In the genomic region with DNA sequence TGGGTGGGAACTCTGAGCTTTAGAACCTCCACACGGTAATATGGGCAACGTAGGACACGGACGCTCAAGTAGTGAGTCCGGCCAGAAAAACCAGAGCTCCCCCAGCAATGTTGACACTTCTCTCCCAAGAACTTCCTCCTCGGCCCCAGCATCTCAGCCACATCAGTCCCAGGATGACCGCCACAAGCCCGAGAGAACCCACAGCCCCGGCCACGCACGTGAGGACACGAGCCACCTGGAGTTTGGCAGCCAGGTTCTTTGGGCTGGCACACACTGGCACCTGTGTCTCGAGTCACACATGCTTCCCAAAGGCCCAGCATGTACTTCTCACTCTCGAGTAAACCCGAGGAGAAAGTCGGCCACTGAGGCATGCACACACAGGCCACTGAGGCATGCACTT, we compare ENCODE assay signal across 30 cellular contexts. TPM values are rescaled to one million over a fixed set of nuclear protein-coding genes. Genes with fewer than 3 reads are reported as not detected.
"Had no signal": no experiment of that assay in that cellular context is flagged by ENCODE, and none has a peak within 500 bp of the region (broad histone marks: within the 10 kb centered on the region; RNA-seq: fewer than 3 reads in every experiment).

No MANE protein-coding gene starts in this region.

- H3K9me3 ChIP-seq: ascending aorta, esophagus squamous epithelium had no signal

- DNase-seq: activated CD4-positive, alpha-beta memory T cell treated with anti-CD3 and anti-CD28 coated beads, Interleukin-2, amount 10 ng/mL, durations not matched to agents 7 days and 5 days; activated CD4-positive, alpha-beta T cell treated with anti-CD3 and anti-CD28 coated beads for 4 hours; activated CD4-positive, alpha-beta T cell treated with anti-CD3 and anti-CD28 coated beads, Interleukin-2, amount 10 ng/mL, durations not matched to agents 7 days and 5 days; activated CD4-positive, alpha-beta T cell treated with anti-CD3 and anti-CD28 coated beads, Interleukin-2, amount 50 U/mL, for 4 hours; activated CD4-positive, CD25-positive, alpha-beta regulatory T cell; activated CD4-positive, CD25-positive, alpha-beta regulatory T cell treated with anti-CD3 and anti-CD28 coated beads, Interleukin-2, amount 50 U/mL, for 72 hours; activated CD8-positive, alpha-beta memory T cell treated with anti-CD3 and anti-CD28 coated beads, Interleukin-2, amount 50 U/mL, for 48 hours; activated gamma-delta T cell; activated naive CD4-positive, alpha-beta T cell; activated naive CD4-positive, alpha-beta T cell treated with anti-CD3 and anti-CD28 coated beads, Interleukin-2, amount 10 ng/mL, durations not matched to agents 7 days and 5 days; activated naive CD8-positive, alpha-beta T cell treated with anti-CD3 and anti-CD28 coated beads, Interleukin-2, amount 10 ng/mL, durations not matched to agents 7 days and 5 days; activated T-cell treated with anti-CD3 and anti-CD28 coated beads for 4 hours; activated T-cell treated with anti-CD3 and anti-CD28 coated beads, Interleukin-2, amount 50 U/mL, for 24 hours; activated T-cell treated with anti-CD3 and anti-CD28 coated beads, Interleukin-2, amount 50 U/mL, for 72 hours; cortex of kidney; effector CD8-positive, alpha-beta T cell; esophagus squamous epithelium; foreskin melanocyte; T-helper 2 cell had no signal

- H3K4me3 ChIP-seq: ascending aorta, esophagus squamous epithelium had no signal

- H3K4me1 Mint-ChIP-seq: activated CD4-positive, alpha-beta memory T cell treated with anti-CD3 and anti-CD28 coated beads, Interleukin-2, amount 10 ng/mL, durations not matched to agents 7 days and 5 days; activated CD4-positive, alpha-beta T cell treated with anti-CD3 and anti-CD28 coated beads, Interleukin-2, amount 10 ng/mL, durations not matched to agents 7 days and 5 days; activated naive CD4-positive, alpha-beta T cell treated with anti-CD3 and anti-CD28 coated beads, Interleukin-2, amount 10 ng/mL, durations not matched to agents 7 days and 5 days; activated naive CD8-positive, alpha-beta T cell treated with anti-CD3 and anti-CD28 coated beads, Interleukin-2, amount 10 ng/mL, durations not matched to agents 7 days and 5 days had no signal

- H3K27ac Mint-ChIP-seq: activated CD4-positive, alpha-beta memory T cell treated with anti-CD3 and anti-CD28 coated beads, Interleukin-2, amount 10 ng/mL, durations not matched to agents 7 days and 5 days; activated CD4-positive, alpha-beta T cell treated with anti-CD3 and anti-CD28 coated beads, Interleukin-2, amount 10 ng/mL, durations not matched to agents 7 days and 5 days; activated naive CD4-positive, alpha-beta T cell treated with anti-CD3 and anti-CD28 coated beads, Interleukin-2, amount 10 ng/mL, durations not matched to agents 7 days and 5 days; activated naive CD4-positive, alpha-beta T cell treated with anti-CD3 and anti-CD28 coated beads, Interleukin-2, amount 50 U/mL, for 72 hours; activated naive CD8-positive, alpha-beta T cell treated with anti-CD3 and anti-CD28 coated beads, Interleukin-2, amount 10 ng/mL, durations not matched to agents 7 days and 5 days; activated T-cell treated with anti-CD3 and anti-CD28 coated beads, Interleukin-2, amount 50 U/mL, for 24 hours; activated T-cell treated with anti-CD3 and anti-CD28 coated beads, Interleukin-2, amount 50 U/mL, for 72 hours had no signal

- H3K4me1 ChIP-seq: ascending aorta, esophagus squamous epithelium had no signal

- H3K36me3 ChIP-seq: ascending aorta, esophagus squamous epithelium had no signal

- H3K36me3 Mint-ChIP-seq: activated naive CD4-positive, alpha-beta T cell treated with anti-CD3 and anti-CD28 coated beads, Interleukin-2, amount 10 ng/mL, durations not matched to agents 7 days and 5 days; activated naive CD4-positive, alpha-beta T cell treated with anti-CD3 and anti-CD28 coated beads, Interleukin-2, amount 50 U/mL, for 72 hours; activated naive CD8-positive, alpha-beta T cell treated with anti-CD3 and anti-CD28 coated beads, Interleukin-2, amount 10 ng/mL, durations not matched to agents 7 days and 5 days had no signal

- H3K9me3 Mint-ChIP-seq: activated CD4-positive, alpha-beta memory T cell treated with anti-CD3 and anti-CD28 coated beads, Interleukin-2, amount 10 ng/mL, durations not matched to agents 7 days and 5 days; activated CD4-positive, alpha-beta T cell treated with anti-CD3 and anti-CD28 coated beads, Interleukin-2, amount 10 ng/mL, durations not matched to agents 7 days and 5 days; activated naive CD4-positive, alpha-beta T cell treated with anti-CD3 and anti-CD28 coated beads, Interleukin-2, amount 10 ng/mL, durations not matched to agents 7 days and 5 days; activated naive CD4-positive, alpha-beta T cell treated with anti-CD3 and anti-CD28 coated beads, Interleukin-2, amount 50 U/mL, for 72 hours; activated naive CD8-positive, alpha-beta T cell treated with anti-CD3 and anti-CD28 coated beads, Interleukin-2, amount 10 ng/mL, durations not matched to agents 7 days and 5 days; activated T-cell treated with anti-CD3 and anti-CD28 coated beads, Interleukin-2, amount 50 U/mL, for 24 hours; activated T-cell treated with anti-CD3 and anti-CD28 coated beads, Interleukin-2, amount 50 U/mL, for 72 hours had no signal

- ATAC-seq: activated naive CD4-positive, alpha-beta T cell treated with anti-CD3 and anti-CD28 coated beads, Interleukin-2, amount 50 U/mL, for 72 hours; activated T-cell treated with anti-CD3 and anti-CD28 coated beads, Interleukin-2, amount 50 U/mL, for 72 hours had no signal

- FAIRE-seq: colon, endometrium, endothelial cell of umbilical vein had no signal

- H3K27ac ChIP-seq: ascending aorta, epithelial cell of prostate, esophagus squamous epithelium had no signal

- H3K27me3 ChIP-seq: ascending aorta, esophagus squamous epithelium had no signal

- H3K4me3 Mint-ChIP-seq: activated CD4-positive, alpha-beta memory T cell treated with anti-CD3 and anti-CD28 coated beads, Interleukin-2, amount 10 ng/mL, durations not matched to agents 7 days and 5 days; activated CD4-positive, alpha-beta T cell treated with anti-CD3 and anti-CD28 coated beads, Interleukin-2, amount 10 ng/mL, durations not matched to agents 7 days and 5 days; activated naive CD4-positive, alpha-beta T cell treated with anti-CD3 and anti-CD28 coated beads, Interleukin-2, amount 10 ng/mL, durations not matched to agents 7 days and 5 days; activated naive CD8-positive, alpha-beta T cell treated with anti-CD3 and anti-CD28 coated beads, Interleukin-2, amount 10 ng/mL, durations not matched to agents 7 days and 5 days; activated T-cell treated with anti-CD3 and anti-CD28 coated beads, Interleukin-2, amount 50 U/mL, for 24 hours; activated T-cell treated with anti-CD3 and anti-CD28 coated beads, Interleukin-2, amount 50 U/mL, for 72 hours had no signal

RNA-seq across cellular contexts. Expression of a gene that starts 16.3 kb away (rescaled TPM):
- total RNA-seq: activated CD4-positive, alpha-beta memory T cell treated with anti-CD3 and anti-CD28 coated beads, Interleukin-2, amount 10 ng/mL, durations not matched to agents 7 days and 5 days; activated CD4-positive, alpha-beta T cell treated with anti-CD3 and anti-CD28 coated beads, Interleukin-2, amount 10 ng/mL, durations not matched to agents 7 days and 5 days; activated naive CD4-positive, alpha-beta T cell treated with anti-CD3 and anti-CD28 coated beads, Interleukin-2, amount 50 U/mL, for 72 hours; activated naive CD8-positive, alpha-beta T cell treated with anti-CD3 and anti-CD28 coated beads, Interleukin-2, amount 10 ng/mL, durations not matched to agents 7 days and 5 days; activated T-cell treated with anti-CD3 and anti-CD28 coated beads, Interleukin-2, amount 50 U/mL, for 72 hours; ascending aorta; chondrocyte; dermis microvascular lymphatic vessel endothelial cell; fibroblast of lung; fibroblast of villous mesenchyme; T-helper 1 cell treated with Interleukin-12 subunit alpha and Interleukin-12 subunit beta and Interleukin-4 antibody, amounts not matched to agents 30 ng/mL and 1 ng/mL, for 36 hours had no signal
- polyA plus RNA-seq: fibroblast of lung had no signal
